1 cellular context compared by ENCODE assay signal in genomic region chr7:2959828-2960599, GRCh38.
A peak's percentile ranks its signal among the peaks of the same experiment; 100 is the strongest.
TF ChIP-seq lines count a peak whose summit lies in the region.

No MANE protein-coding gene starts in this region.

TF ChIP-seq in K562, 482 proteins besides CTCF, POLR2A, EP300 and RAD21 (continued from another document and continues in another):
- TF ChIP-seq AFF4 (CRISPR knock-in tag; IDR thresholded peaks at IDR 0.05) (no peak), BDP1 (IDR thresholded peaks at IDR 0.05; ENCODE audit: insufficient read depth, insufficient read length) (no peak), CBFA2T3 (IDR thresholded peaks at IDR 0.05) (peak; percentile 90), ZNF318 (IDR thresholded peaks at IDR 0.05; ENCODE audit: borderline replicate concordance in 1 of 2, low read depth in 1 of 2) (no peak), SFPQ (IDR thresholded peaks at IDR 0.05; ENCODE audit: low read depth, low read length) (no peak), GMEB1 (CRISPR knock-in tag; IDR thresholded peaks at IDR 0.05) (no peak), PURB (CRISPR knock-in tag; IDR thresholded peaks at IDR 0.05; ENCODE audit: low read depth) (no peak), PTTG1 (tag; IDR thresholded peaks at IDR 0.05; ENCODE audit: low read depth) (no peak), CBFA2T2 (conservative IDR thresholded peaks at IDR 0.05) (peak; percentile 80), CBX8 (IDR thresholded peaks at IDR 0.05; ENCODE audit: borderline replicate concordance, extremely low read depth, low read depth, low read length, poor library complexity, severe bottlenecking) (no peak), NFIC (IDR thresholded peaks at IDR 0.05) (0 out of 2 replicates have a peak, but pooled peaks have one; percentile 31), ADNP (tag; IDR thresholded peaks at IDR 0.05) (0 out of 2 replicates have a peak, but pooled peaks have one; percentile 31), HMBOX1 (IDR thresholded peaks at IDR 0.05) (no peak), ZNF696 (CRISPR knock-in tag; conservative IDR thresholded peaks at IDR 0.05) (no peak), ZNF384 (IDR thresholded peaks at IDR 0.05; ENCODE audit: low read depth, low read length) (peak; percentile 49), NR2F6 (CRISPR knock-in tag; IDR thresholded peaks at IDR 0.05) (no peak), DPF2 (IDR thresholded peaks at IDR 0.05) (peak; percentile 63), ZNF717 (CRISPR knock-in tag; IDR thresholded peaks at IDR 0.05) (no peak), ESRRA (IDR thresholded peaks at IDR 0.05; ENCODE audit: borderline replicate concordance, low read depth) (no peak), ATF2 (CRISPR knock-in tag; IDR thresholded peaks at IDR 0.05) (no peak), ZFP1 (CRISPR knock-in tag; IDR thresholded peaks at IDR 0.05) (no peak), ZBTB2 (IDR thresholded peaks at IDR 0.05) (0 out of 2 replicates have a peak, but pooled peaks have one; percentile 25), CEBPG (CRISPR knock-in tag; IDR thresholded peaks at IDR 0.05) (no peak), CEBPG (tag; conservative IDR thresholded peaks at IDR 0.05 in 1 of 2, IDR thresholded peaks at IDR 0.05 in 1 of 2) (peak in 1 of 2 experiments; percentile 11; a peak in 1 of 4 replicates), ZNF740 (CRISPR knock-in tag; IDR thresholded peaks at IDR 0.05) (no peak), ZNF740 (tag; IDR thresholded peaks at IDR 0.05) (no peak), MEF2D (tag; conservative IDR thresholded peaks at IDR 0.05; ENCODE audit: low read depth) (no peak), MIER1 (IDR thresholded peaks at IDR 0.05; ENCODE audit: low read depth) (no peak), CSDE1 (IDR thresholded peaks at IDR 0.05) (no peak), HCFC1 (IDR thresholded peaks at IDR 0.05; ENCODE audit: low read depth, low read length) (no peak), ZBTB33 (CRISPR knock-in tag; IDR thresholded peaks at IDR 0.05) (no peak), ARID1B (IDR thresholded peaks at IDR 0.05) (peak; percentile 75), SMARCA4 (IDR thresholded peaks at IDR 0.05) (peak; percentile 57; the same call in 1 of the 2 replicates), HDAC1 (IDR thresholded peaks at IDR 0.05) (0 out of 4 replicates have a peak, but pooled peaks of 1 of the 2 experiments have one; percentile 15), TRIM24 (IDR thresholded peaks at IDR 0.05) (peak; percentile 64 to 74; a peak in 3 of 4 replicates), NR1H2 (CRISPR knock-in tag; IDR thresholded peaks at IDR 0.05) (no peak)
